ENCODE assay signal across 8 cellular contexts in the genomic region with DNA sequence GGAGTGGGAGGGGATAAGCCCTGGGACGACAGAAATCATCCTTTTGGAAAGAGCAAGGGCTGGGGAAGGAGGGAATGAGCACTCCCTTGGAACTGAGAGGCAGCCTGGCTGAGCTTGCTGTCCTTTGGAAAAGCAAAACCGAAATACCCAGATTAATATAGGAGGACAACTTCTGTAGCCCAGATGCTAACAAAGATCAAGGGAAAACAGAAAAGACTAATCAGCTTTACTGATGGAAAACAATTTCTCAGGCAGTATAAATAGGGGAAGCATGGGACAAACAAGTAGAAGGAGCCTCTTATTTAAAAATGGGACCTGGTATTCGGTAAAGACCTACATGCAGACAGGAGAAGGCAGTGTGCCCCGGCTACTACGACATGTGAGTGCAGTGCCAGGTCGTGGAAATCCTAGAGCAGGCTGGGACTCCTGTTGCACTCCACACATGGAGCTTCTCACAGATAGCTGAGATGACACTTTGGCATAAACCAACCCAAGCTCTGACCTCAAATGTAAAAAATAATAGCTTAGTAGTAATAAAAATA. TPM values are rescaled to one million over a fixed set of nuclear protein-coding genes. Genes with fewer than 3 reads are reported as not detected.
A peak's percentile ranks its signal among the peaks of the same experiment; 100 is the strongest.
DNase-seq lines count a peak whose midpoint lies in the region; ATAC-seq and TF ChIP-seq lines count a peak whose summit lies in the region.

No MANE protein-coding gene starts in this region.

- no peaks in the 10 kb centered on the region for H3K27me3 ChIP-seq in kidney epithelial cell (ENCODE audit: control insufficient read depth, insufficient read depth, low read length)

- no peak for ATAC-seq in stimulated activated naive CD8-positive, alpha-beta T cell treated with anti-CD3 and anti-CD28 coated beads, Interleukin-15, amount 100 ng/mL, for 72 hours
- ATAC-seq in HG03520 (IDR thresholded peaks at IDR 0.05; ENCODE audit: unreplicated experiment), result no peak

- H3K4me3 Mint-ChIP-seq in brain, result peak overlapping the region; percentile 95 to 99 (median 96)
- peak overlapping the region; percentile 91 to 98 for H3K4me3 Mint-ChIP-seq in stimulated activated naive CD8-positive, alpha-beta T cell treated with anti-CD3 and anti-CD28 coated beads, Interleukin-15, amount 100 ng/mL, for 72 hours

- H3K27me3 Mint-ChIP-seq in brain, result peaks cover 7% of the 10 kb centered on the region
- peaks cover 10% of the 10 kb centered on the region for H3K27me3 Mint-ChIP-seq in stimulated activated naive CD8-positive, alpha-beta T cell treated with anti-CD3 and anti-CD28 coated beads, Interleukin-15, amount 100 ng/mL, for 72 hours

- peak overlapping the region; percentile 81 to 98 (median 95) for H3K27ac Mint-ChIP-seq in brain
- peak overlapping the region in 1 of 2 donors; percentile 90 for H3K27ac Mint-ChIP-seq in stimulated activated naive CD8-positive, alpha-beta T cell treated with anti-CD3 and anti-CD28 coated beads, Interleukin-15, amount 100 ng/mL, for 72 hours

- no peak for TF ChIP-seq CTCF in brain (conservative IDR thresholded peaks at IDR 0.05)
- TF ChIP-seq CTCF in kidney epithelial cell (IDR thresholded peaks at IDR 0.05; ENCODE audit: insufficient read depth, low read length, poor library complexity, severe bottlenecking), result no peak

- peak; percentile 41 for DNase-seq in D341Med (ENCODE audit: low spot score)
- DNase-seq in NCI-H1417 (lab: John Stamatoyannopoulos, UW), result peak in 2 of 3 experiments; percentile 26 to 89
- no peak for DNase-seq in kidney epithelial cell (ENCODE audit: low read depth)
- peak in 1 of 2 donors; percentile 4 for DNase-seq in stimulated activated naive CD8-positive, alpha-beta T cell treated with anti-CD3 and anti-CD28 coated beads, Interleukin-15, amount 100 ng/mL, for 72 hours
- no peak for DNase-seq in activated CD4-positive, CD25-positive, alpha-beta regulatory T cell treated with anti-CD3 and anti-CD28 coated beads, Interleukin-2, amount 50 U/mL, for 72 hours
- DNase-seq in activated CD8-positive, alpha-beta memory T cell treated with anti-CD3 and anti-CD28 coated beads, Interleukin-2, amount 50 U/mL, for 48 hours, result no peak

- H3K36me3 Mint-ChIP-seq in brain, result peaks cover 9% of the 10 kb centered on the region

- H3K9me3 Mint-ChIP-seq in brain, result peaks cover 0 to 3% (median 0%) of the 10 kb centered on the region in 5 experiments
- H3K9me3 Mint-ChIP-seq in stimulated activated naive CD8-positive, alpha-beta T cell treated with anti-CD3 and anti-CD28 coated beads, Interleukin-15, amount 100 ng/mL, for 72 hours, result no peaks in the 10 kb centered on the region

- peaks cover 51% of the 10 kb centered on the region for H3K4me1 Mint-ChIP-seq in brain
- H3K4me1 Mint-ChIP-seq in stimulated activated naive CD8-positive, alpha-beta T cell treated with anti-CD3 and anti-CD28 coated beads, Interleukin-15, amount 100 ng/mL, for 72 hours, result peaks cover 28% of the 10 kb centered on the region

- peak overlapping the region; percentile 45 for H3K4me3 ChIP-seq in kidney epithelial cell (ENCODE audit: low read depth, low read length)

- H3K36me3 ChIP-seq in kidney epithelial cell (ENCODE audit: control insufficient read depth, insufficient read depth, low read length), result peaks cover 1% of the 10 kb centered on the region

RNA-seq across cellular contexts. Expression of gene DSEL, which starts 0.8 kb away (rescaled TPM):
- 0.92 TPM for polyA plus RNA-seq in brain (ENCODE audit: insufficient read depth, low read depth, low replicate concordance)
- total RNA-seq in kidney epithelial cell, result 7.1 TPM in 2 replicates

Comparison
In these comparisons a context has a peak if more than half of its experiments do, and no peak if none do; other contexts are left out.
1. DNase-seq: peak in D341Med (single experiment) and NCI-H1417 (2 of 3); none in kidney epithelial cell (single experiment), activated CD4-positive, CD25-positive, alpha-beta regulatory T cell treated with anti-CD3 and anti-CD28 coated beads, Interleukin-2, amount 50 U/mL, for 72 hours (single experiment) and activated CD8-positive, alpha-beta memory T cell treated with anti-CD3 and anti-CD28 coated beads, Interleukin-2, amount 50 U/mL, for 48 hours (single experiment).